In the genomic region with DNA sequence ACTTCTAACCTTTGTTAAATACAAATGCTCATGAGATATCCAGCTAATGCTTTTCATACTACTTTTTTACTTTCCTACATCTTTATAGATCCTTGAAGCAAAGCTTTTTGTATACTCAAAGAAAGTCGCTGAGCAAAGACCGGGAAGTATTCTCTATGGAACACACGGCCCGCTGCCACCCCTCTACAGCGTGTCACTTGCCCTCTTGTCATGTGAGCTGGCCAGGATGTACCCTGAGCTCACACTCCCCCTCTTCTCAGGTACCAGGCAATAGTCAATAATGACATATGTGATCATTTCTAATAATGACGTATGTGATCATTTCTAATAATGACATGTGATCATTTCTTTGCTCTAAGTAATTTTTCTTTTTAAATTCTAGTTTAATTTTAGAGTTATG, we compare ENCODE assay signal across 19 cellular contexts.
A peak's percentile ranks its signal among the peaks of the same experiment; 100 is the strongest.
DNase-seq lines count a peak whose midpoint lies in the region; ATAC-seq and TF ChIP-seq lines count a peak whose summit lies in the region.
"Had no signal": no experiment of that assay in that cellular context is flagged by ENCODE, and none has a peak within 500 bp of the region (broad histone marks: within the 10 kb centered on the region; RNA-seq: fewer than 3 reads in every experiment).

No MANE protein-coding gene starts in this region.

- H3K27me3 ChIP-seq in heart right ventricle: no peaks in the 10 kb centered on the region
- H3K27me3 ChIP-seq in right cardiac atrium (ENCODE audit: control insufficient read depth, insufficient read depth): no peaks in the 10 kb centered on the region
- no peaks in the 10 kb centered on the region for H3K27me3 ChIP-seq in skeletal muscle tissue (ENCODE audit: control insufficient read depth in 3 of 3, insufficient read depth in 3 of 3, low read length in 3 of 3)

- H3K27ac ChIP-seq in heart right ventricle (peak overlapping the region in 8 of 10 donors; percentile 12 to 73 (median 63)), right cardiac atrium (ENCODE audit: low read length) (peak overlapping the region; percentile 79), skeletal muscle tissue (ENCODE audit: low read depth, low read length) (peak overlapping the region; percentile 58)
- H3K27ac ChIP-seq: A549 had no signal

- intact Hi-C loops in heart right ventricle (cut with DNase I) (loop anchor here in 1 of 10 donors (5.0 to 10.0 kb wide), 2 partner anchors 35 to 287 kb away; no protein-coding TSS in a partner anchor), left cardiac atrium (cut with DNase I) (no loop called here), right cardiac atrium (cut with DNase I) (no loop called here), left ventricle myocardium superior (cut with micrococcal nuclease) (no loop called here)

- no peak for DNase-seq in heart right ventricle
- no peak for DNase-seq in left cardiac atrium
- DNase-seq in right cardiac atrium: no peak
- DNase-seq in left ventricle myocardium superior: no peak
- no peak for DNase-seq in NCI-H128 (lab: John Stamatoyannopoulos, UW; ENCODE audit: unreplicated experiment)
- DNase-seq: 8988T; ACHN; C1 segment of cervical spinal cord; Calu3; CD4-positive, alpha-beta memory T cell; COR-L47; DMS53; DMS79 treated with DMSO at 0.1 percent for 48 hours; GF-D8; H9 had no signal

- ATAC-seq in heart right ventricle (no peak), left cardiac atrium (no peak), right cardiac atrium (no peak), left ventricle myocardium superior (no peak)
- ATAC-seq: A549, GM23338, HCT116 had no signal

- TF ChIP-seq CTCF in heart right ventricle (IDR thresholded peaks at IDR 0.05): no peak

- H3K36me3 ChIP-seq in heart right ventricle (peaks cover 0 to 64% (median 6%) of the 10 kb centered on the region in 9 donors), skeletal muscle tissue (ENCODE audit: control insufficient read depth in 3 of 3, insufficient read depth in 3 of 3, low read length in 3 of 3) (peaks cover 2 to 14% (median 12%) of the 10 kb centered on the region in 3 donors)

- peaks cover 0 to 53% (median 15%) of the 10 kb centered on the region in 9 donors for H3K4me1 ChIP-seq in heart right ventricle
- no peaks in the 10 kb centered on the region for H3K4me1 ChIP-seq in right cardiac atrium (ENCODE audit: control insufficient read depth, insufficient read depth, low read length)
- no peaks in the 10 kb centered on the region for H3K4me1 ChIP-seq in skeletal muscle tissue (ENCODE audit: control insufficient read depth in 3 of 3, insufficient read depth in 3 of 3, low read length in 3 of 3)
- H3K4me1 ChIP-seq: A549 had no signal

- H3K9me3 ChIP-seq in heart right ventricle: no peaks in the 10 kb centered on the region
- no peaks in the 10 kb centered on the region for H3K9me3 ChIP-seq in right cardiac atrium (ENCODE audit: control insufficient read depth, low read length)
- H3K9me3 ChIP-seq in skeletal muscle tissue (ENCODE audit: control insufficient read depth in 3 of 3, low read length in 3 of 3): no peaks in the 10 kb centered on the region
- H3K9me3 ChIP-seq: A549 had no signal

- H3K4me3 ChIP-seq in heart right ventricle: no peak overlapping the region
- H3K4me3 ChIP-seq in right cardiac atrium (ENCODE audit: low read length): no peak overlapping the region
- H3K4me3 ChIP-seq in skeletal muscle tissue (ENCODE audit: low read length in 3 of 3): no peak overlapping the region
- H3K4me3 ChIP-seq: A549, GM23338 had no signal

- no peak overlapping the region for H3K9ac ChIP-seq in skeletal muscle tissue (ENCODE audit: low read depth in 1 of 3, low read length in 3 of 3)

- WGBS in heart right ventricle, 2 donors: 85 to 89% methylated on average over 6 of the region's 6 CpGs
- WGBS in right cardiac atrium: 90% methylated on average over 6 of the region's 6 CpGs
